In the genomic region with DNA sequence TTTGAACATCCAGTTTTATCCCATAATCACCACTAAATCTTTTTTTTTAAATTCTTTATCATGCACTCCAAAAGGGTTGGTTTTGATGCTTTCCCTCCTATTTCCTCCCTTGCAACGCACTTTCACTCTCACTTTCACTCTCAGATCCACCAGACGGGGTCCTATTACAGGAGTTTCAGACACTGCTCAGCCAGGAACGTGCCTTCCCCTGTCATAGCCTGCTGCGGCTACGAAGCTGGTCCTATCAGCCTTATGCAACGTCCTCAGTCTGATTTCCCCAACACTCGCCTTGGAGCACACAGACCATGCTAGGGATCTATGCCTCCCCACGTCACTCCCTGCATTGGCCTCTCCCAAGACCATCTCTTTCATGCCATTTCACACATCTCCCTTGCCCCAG, we compare ENCODE assay signal across 1 cellular context.
TF ChIP-seq lines count a peak whose summit lies in the region.

No MANE protein-coding gene starts in this region.

TF ChIP-seq in GM12878, 131 proteins besides CTCF, POLR2A, EP300 and RAD21 (continued from another document):
- TF ChIP-seq, protein P1, sequence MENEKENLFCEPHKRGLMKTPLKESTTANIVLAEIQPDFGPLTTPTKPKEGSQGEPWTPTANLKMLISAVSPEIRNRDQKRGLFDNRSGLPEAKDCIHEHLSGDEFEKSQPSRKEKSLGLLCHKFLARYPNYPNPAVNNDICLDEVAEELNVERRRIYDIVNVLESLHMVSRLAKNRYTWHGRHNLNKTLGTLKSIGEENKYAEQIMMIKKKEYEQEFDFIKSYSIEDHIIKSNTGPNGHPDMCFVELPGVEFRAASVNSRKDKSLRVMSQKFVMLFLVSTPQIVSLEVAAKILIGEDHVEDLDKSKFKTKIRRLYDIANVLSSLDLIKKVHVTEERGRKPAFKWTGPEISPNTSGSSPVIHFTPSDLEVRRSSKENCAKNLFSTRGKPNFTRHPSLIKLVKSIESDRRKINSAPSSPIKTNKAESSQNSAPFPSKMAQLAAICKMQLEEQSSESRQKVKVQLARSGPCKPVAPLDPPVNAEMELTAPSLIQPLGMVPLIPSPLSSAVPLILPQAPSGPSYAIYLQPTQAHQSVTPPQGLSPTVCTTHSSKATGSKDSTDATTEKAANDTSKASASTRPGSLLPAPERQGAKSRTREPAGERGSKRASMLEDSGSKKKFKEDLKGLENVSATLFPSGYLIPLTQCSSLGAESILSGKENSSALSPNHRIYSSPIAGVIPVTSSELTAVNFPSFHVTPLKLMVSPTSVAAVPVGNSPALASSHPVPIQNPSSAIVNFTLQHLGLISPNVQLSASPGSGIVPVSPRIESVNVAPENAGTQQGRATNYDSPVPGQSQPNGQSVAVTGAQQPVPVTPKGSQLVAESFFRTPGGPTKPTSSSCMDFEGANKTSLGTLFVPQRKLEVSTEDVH (IDR thresholded peaks at IDR 0.05; ENCODE audit: low read depth, partially characterized antibody): no peak
- no peak for TF ChIP-seq YBX1 (IDR thresholded peaks at IDR 0.05)
- TF ChIP-seq, protein P2, sequence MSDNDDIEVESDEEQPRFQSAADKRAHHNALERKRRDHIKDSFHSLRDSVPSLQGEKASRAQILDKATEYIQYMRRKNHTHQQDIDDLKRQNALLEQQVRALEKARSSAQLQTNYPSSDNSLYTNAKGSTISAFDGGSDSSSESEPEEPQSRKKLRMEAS (IDR thresholded peaks at IDR 0.05; ENCODE audit: low read depth, low read length): no peak
- no peak for TF ChIP-seq TAF1 (IDR thresholded peaks at IDR 0.05; ENCODE audit: borderline replicate concordance, low read depth, low read length)
- no peak for TF ChIP-seq ZSCAN29 (IDR thresholded peaks at IDR 0.05)
- TF ChIP-seq ETV6 (conservative IDR thresholded peaks at IDR 0.05 in 1 of 2, IDR thresholded peaks at IDR 0.05 in 1 of 2; ENCODE audit: borderline replicate concordance in 1 of 2, low read depth in 1 of 2): no peak
- no peak for TF ChIP-seq SP1 (IDR thresholded peaks at IDR 0.05; ENCODE audit: low read depth, low read length)
- peak; percentile 49; the same call in 1 of the 2 replicates for TF ChIP-seq IRF4 (IDR thresholded peaks at IDR 0.05; ENCODE audit: low read depth, low read length)
- peak; percentile 13; the same call in 1 of the 2 replicates for TF ChIP-seq SPI1 (IDR thresholded peaks at IDR 0.05; ENCODE audit: borderline replicate concordance, insufficient read depth, low read depth, low read length)
- 0 out of 2 replicates have a peak, but pooled peaks have one; percentile 21 for TF ChIP-seq RUNX3 (IDR thresholded peaks at IDR 0.05; ENCODE audit: low read length)
- TF ChIP-seq SMAD1 (IDR thresholded peaks at IDR 0.05; ENCODE audit: low read depth, partially characterized antibody): no peak
- no peak for TF ChIP-seq CHD2 (IDR thresholded peaks at IDR 0.05; ENCODE audit: borderline replicate concordance, low read depth, low read length)
- no peak for TF ChIP-seq JUNB (IDR thresholded peaks at IDR 0.05)
- TF ChIP-seq POLR2AphosphoS2 (IDR thresholded peaks at IDR 0.05; ENCODE audit: low read depth, low read length): no peak
- TF ChIP-seq POU2F2 (IDR thresholded peaks at IDR 0.05; ENCODE audit: borderline replicate concordance, low read depth, low read length): no peak
- TF ChIP-seq EED (IDR thresholded peaks at IDR 0.05; ENCODE audit: low read depth): no peak
- no peak for TF ChIP-seq LARP7 (IDR thresholded peaks at IDR 0.05)
- TF ChIP-seq JUND (IDR thresholded peaks at IDR 0.05; ENCODE audit: low read depth, low read length): no peak
- TF ChIP-seq, protein P3, sequence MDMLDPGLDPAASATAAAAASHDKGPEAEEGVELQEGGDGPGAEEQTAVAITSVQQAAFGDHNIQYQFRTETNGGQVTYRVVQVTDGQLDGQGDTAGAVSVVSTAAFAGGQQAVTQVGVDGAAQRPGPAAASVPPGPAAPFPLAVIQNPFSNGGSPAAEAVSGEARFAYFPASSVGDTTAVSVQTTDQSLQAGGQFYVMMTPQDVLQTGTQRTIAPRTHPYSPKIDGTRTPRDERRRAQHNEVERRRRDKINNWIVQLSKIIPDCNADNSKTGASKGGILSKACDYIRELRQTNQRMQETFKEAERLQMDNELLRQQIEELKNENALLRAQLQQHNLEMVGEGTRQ (IDR thresholded peaks at IDR 0.05; ENCODE audit: borderline replicate concordance, low read depth, low read length): no peak
- TF ChIP-seq NR2C1 (IDR thresholded peaks at IDR 0.05): no peak
- TF ChIP-seq, protein P4, sequence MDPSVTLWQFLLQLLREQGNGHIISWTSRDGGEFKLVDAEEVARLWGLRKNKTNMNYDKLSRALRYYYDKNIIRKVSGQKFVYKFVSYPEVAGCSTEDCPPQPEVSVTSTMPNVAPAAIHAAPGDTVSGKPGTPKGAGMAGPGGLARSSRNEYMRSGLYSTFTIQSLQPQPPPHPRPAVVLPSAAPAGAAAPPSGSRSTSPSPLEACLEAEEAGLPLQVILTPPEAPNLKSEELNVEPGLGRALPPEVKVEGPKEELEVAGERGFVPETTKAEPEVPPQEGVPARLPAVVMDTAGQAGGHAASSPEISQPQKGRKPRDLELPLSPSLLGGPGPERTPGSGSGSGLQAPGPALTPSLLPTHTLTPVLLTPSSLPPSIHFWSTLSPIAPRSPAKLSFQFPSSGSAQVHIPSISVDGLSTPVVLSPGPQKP (IDR thresholded peaks at IDR 0.05; ENCODE audit: low read depth, low read length): no peak
- peak; percentile 66 to 83 for TF ChIP-seq BHLHE40 (IDR thresholded peaks at IDR 0.05; ENCODE audit: borderline replicate concordance in 1 of 2, low read depth in 2 of 2, low read length in 1 of 2)
- no peak for TF ChIP-seq WRNIP1 (IDR thresholded peaks at IDR 0.05; ENCODE audit: borderline replicate concordance, low read depth, low read length)
